In genomic region chr16:86800914-86801313, GRCh38 we compare ENCODE assay signal across 21 cellular contexts.
"Had no signal": no experiment of that assay in that cellular context is flagged by ENCODE, and none has a peak within 500 bp of the region (broad histone marks: within the 10 kb centered on the region; RNA-seq: fewer than 3 reads in every experiment).

No MANE protein-coding gene starts in this region.

- H3K9me3 Mint-ChIP-seq: mesothelial cell of epicardium; natural killer cell; stimulated activated effector memory CD8-positive, alpha-beta T cell treated with anti-CD3 and anti-CD28 coated beads, Interleukin-12 subunit alpha, Interleukin-12 subunit beta, amount 100 ng/mL, for 72 hours; type B pancreatic cell had no signal

- H3K27ac Mint-ChIP-seq: mesothelial cell of epicardium; natural killer cell; progenitor cell of endocrine pancreas; stimulated activated effector memory CD8-positive, alpha-beta T cell treated with anti-CD3 and anti-CD28 coated beads, Interleukin-12 subunit alpha, Interleukin-12 subunit beta, amount 100 ng/mL, for 72 hours; type B pancreatic cell had no signal

- H3K36me3 ChIP-seq: gastrocnemius medialis, pancreas, suprapubic skin, thyroid gland had no signal

- H3K27ac ChIP-seq: dorsolateral prefrontal cortex, gastrocnemius medialis, pancreas, suprapubic skin, thyroid gland had no signal

- ATAC-seq: esophagus mucosa; gastrocnemius medialis; natural killer cell; pancreas; right cardiac atrium; stimulated activated effector memory CD8-positive, alpha-beta T cell treated with anti-CD3 and anti-CD28 coated beads, Interleukin-12 subunit alpha, Interleukin-12 subunit beta, amount 100 ng/mL, for 72 hours; stimulated activated naive CD8-positive, alpha-beta T cell treated with anti-CD3 and anti-CD28 coated beads, Interleukin-15, Interleukin-2, amounts not matched to agents 100 U/mL and 50 U/mL, for 24 hours had no signal

- H3K4me3 Mint-ChIP-seq: mesothelial cell of epicardium; natural killer cell; neural crest cell; stimulated activated effector memory CD8-positive, alpha-beta T cell treated with anti-CD3 and anti-CD28 coated beads, Interleukin-12 subunit alpha, Interleukin-12 subunit beta, amount 100 ng/mL, for 72 hours; type B pancreatic cell had no signal

- H3K27me3 ChIP-seq: thyroid gland had no signal

- H3K4me1 ChIP-seq: gastrocnemius medialis, pancreas, suprapubic skin, thyroid gland had no signal

- H3K4me3 ChIP-seq: dorsolateral prefrontal cortex, gastrocnemius medialis, pancreas, suprapubic skin, thyroid gland had no signal

- H3K9me3 ChIP-seq: gastrocnemius medialis, pancreas, suprapubic skin, thyroid gland had no signal

- H3K4me1 Mint-ChIP-seq: stimulated activated effector memory CD8-positive, alpha-beta T cell treated with anti-CD3 and anti-CD28 coated beads, Interleukin-12 subunit alpha, Interleukin-12 subunit beta, amount 100 ng/mL, for 72 hours had no signal

- DNase-seq: cortex of kidney; dorsolateral prefrontal cortex; effector CD8-positive, alpha-beta T cell; gastrocnemius medialis; glutamatergic neuron; mammary epithelial cell; natural killer cell; nucleus accumbens; pancreas; right cardiac atrium; stimulated activated CD4-positive, alpha-beta T cell treated with anti-CD3 and anti-CD28 coated beads, Interleukin-4, amount 100 ng/mL, for 1 hour; stimulated activated CD8-positive, alpha-beta memory T cell treated with anti-CD3 and anti-CD28 coated beads, Interleukin-4, amount 100 ng/mL, for 48 hours; stimulated activated naive CD8-positive, alpha-beta T cell treated with anti-CD3 and anti-CD28 coated beads, Interleukin-15, Interleukin-2, amounts not matched to agents 100 U/mL and 50 U/mL, for 24 hours; thyroid gland had no signal

- H3K36me3 Mint-ChIP-seq: mesothelial cell of epicardium; natural killer cell; stimulated activated effector memory CD8-positive, alpha-beta T cell treated with anti-CD3 and anti-CD28 coated beads, Interleukin-12 subunit alpha, Interleukin-12 subunit beta, amount 100 ng/mL, for 72 hours; type B pancreatic cell had no signal
